In the genomic region with DNA sequence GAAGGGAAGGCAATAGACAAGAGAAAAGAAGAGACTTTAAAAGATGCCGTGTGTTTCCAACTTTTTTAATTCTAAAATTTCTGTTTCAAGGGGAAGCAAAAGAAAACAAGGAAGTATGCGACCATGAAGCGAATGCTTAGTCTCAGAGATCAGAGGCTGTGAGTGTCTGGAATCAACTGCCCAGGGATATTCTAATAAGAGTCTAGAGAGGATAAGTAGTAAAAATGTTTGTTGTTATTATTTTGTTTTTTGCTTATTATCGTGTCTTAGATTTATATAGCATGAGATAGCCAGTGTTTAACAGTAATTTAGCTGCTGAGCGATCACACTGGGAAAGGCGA, we compare ENCODE assay signal across 1 cellular context.
A peak's percentile ranks its signal among the peaks of the same experiment; 100 is the strongest.
TF ChIP-seq lines count a peak whose summit lies in the region.

No MANE protein-coding gene starts in this region.

TF ChIP-seq in neural cell, 6 proteins besides CTCF, POLR2A, EP300 and RAD21 (continued from another document):
- TF ChIP-seq, protein P1, sequence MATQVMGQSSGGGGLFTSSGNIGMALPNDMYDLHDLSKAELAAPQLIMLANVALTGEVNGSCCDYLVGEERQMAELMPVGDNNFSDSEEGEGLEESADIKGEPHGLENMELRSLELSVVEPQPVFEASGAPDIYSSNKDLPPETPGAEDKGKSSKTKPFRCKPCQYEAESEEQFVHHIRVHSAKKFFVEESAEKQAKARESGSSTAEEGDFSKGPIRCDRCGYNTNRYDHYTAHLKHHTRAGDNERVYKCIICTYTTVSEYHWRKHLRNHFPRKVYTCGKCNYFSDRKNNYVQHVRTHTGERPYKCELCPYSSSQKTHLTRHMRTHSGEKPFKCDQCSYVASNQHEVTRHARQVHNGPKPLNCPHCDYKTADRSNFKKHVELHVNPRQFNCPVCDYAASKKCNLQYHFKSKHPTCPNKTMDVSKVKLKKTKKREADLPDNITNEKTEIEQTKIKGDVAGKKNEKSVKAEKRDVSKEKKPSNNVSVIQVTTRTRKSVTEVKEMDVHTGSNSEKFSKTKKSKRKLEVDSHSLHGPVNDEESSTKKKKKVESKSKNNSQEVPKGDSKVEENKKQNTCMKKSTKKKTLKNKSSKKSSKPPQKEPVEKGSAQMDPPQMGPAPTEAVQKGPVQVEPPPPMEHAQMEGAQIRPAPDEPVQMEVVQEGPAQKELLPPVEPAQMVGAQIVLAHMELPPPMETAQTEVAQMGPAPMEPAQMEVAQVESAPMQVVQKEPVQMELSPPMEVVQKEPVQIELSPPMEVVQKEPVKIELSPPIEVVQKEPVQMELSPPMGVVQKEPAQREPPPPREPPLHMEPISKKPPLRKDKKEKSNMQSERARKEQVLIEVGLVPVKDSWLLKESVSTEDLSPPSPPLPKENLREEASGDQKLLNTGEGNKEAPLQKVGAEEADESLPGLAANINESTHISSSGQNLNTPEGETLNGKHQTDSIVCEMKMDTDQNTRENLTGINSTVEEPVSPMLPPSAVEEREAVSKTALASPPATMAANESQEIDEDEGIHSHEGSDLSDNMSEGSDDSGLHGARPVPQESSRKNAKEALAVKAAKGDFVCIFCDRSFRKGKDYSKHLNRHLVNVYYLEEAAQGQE (IDR thresholded peaks at IDR 0.05; ENCODE audit: borderline replicate concordance) = no peak
- TF ChIP-seq SMC3 (conservative IDR thresholded peaks at IDR 0.05; ENCODE audit: poor library complexity) = no peak
- no peak for TF ChIP-seq EZH2 (IDR thresholded peaks at IDR 0.05; ENCODE audit: borderline replicate concordance, insufficient read depth, low read length, poor library complexity, severe bottlenecking)
- no peak for TF ChIP-seq POLR2AphosphoS5 (IDR thresholded peaks at IDR 0.05)
- peak; percentile 28 for TF ChIP-seq MXI1 (conservative IDR thresholded peaks at IDR 0.05; ENCODE audit: poor library complexity, severe bottlenecking)
